Comparison of ENCODE assay signal across 23 cellular contexts in the genomic region with DNA sequence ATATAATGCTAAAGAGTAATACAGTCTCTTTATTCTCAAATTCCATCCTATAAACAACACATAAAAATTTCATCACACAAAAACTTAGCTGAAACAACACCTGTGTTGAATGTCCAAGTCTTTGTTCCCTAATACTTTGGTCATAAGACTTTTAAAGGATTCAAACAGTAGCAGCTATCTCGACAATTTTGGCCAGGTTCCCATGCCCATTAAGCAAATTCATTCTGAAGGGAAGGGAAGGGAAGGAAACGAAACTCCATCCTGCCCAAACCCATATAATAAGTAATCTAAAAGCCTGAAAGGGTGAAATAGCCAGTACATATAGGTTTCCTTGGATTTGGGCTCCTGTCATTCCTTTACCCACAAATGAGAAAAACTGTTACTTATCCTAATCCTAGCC. TPM values are rescaled to one million over a fixed set of nuclear protein-coding genes. Genes with fewer than 3 reads are reported as not detected.
DNase-seq lines count a peak whose midpoint lies in the region; ATAC-seq and TF ChIP-seq lines count a peak whose summit lies in the region.
"Had no signal": no experiment of that assay in that cellular context is flagged by ENCODE, and none has a peak within 500 bp of the region (broad histone marks: within the 10 kb centered on the region; RNA-seq: fewer than 3 reads in every experiment).

No MANE protein-coding gene starts in this region.

- peaks cover 53% of the 10 kb centered on the region for H3K4me1 ChIP-seq in Loucy (ENCODE audit: insufficient read depth, low read length, poor library complexity, severe bottlenecking)
- peaks cover 0 to 7% of the 10 kb centered on the region in 2 donors for H3K4me1 ChIP-seq in uterus
- peaks cover 31% of the 10 kb centered on the region for H3K4me1 ChIP-seq in CD8-positive, alpha-beta memory T cell (ENCODE audit: insufficient read depth, low read length)

- H3K27me3 Mint-ChIP-seq in effector memory CD8-positive, alpha-beta T cell: no peaks in the 10 kb centered on the region
- H3K27me3 Mint-ChIP-seq in CD8-positive, alpha-beta memory T cell: no peaks in the 10 kb centered on the region
- H3K27me3 Mint-ChIP-seq: activated CD4-positive, alpha-beta T cell treated with anti-CD3 and anti-CD28 coated beads for 36 hours; naive thymus-derived CD8-positive, alpha-beta T cell had no signal

- peak overlapping the region; percentile 35 to 49 for H3K27ac Mint-ChIP-seq in effector memory CD8-positive, alpha-beta T cell
- no peak overlapping the region for H3K27ac Mint-ChIP-seq in CD8-positive, alpha-beta memory T cell
- H3K27ac Mint-ChIP-seq: activated CD4-positive, alpha-beta T cell treated with anti-CD3 and anti-CD28 coated beads for 36 hours had no signal

- DNase-seq in EH (ENCODE audit: low read depth): peak; percentile 30
- DNase-seq in effector memory CD8-positive, alpha-beta T cell: no peak
- DNase-seq in pons (ENCODE audit: low spot score): peak; percentile 44
- no peak for DNase-seq in uterus
- no peak for DNase-seq in CD8-positive, alpha-beta memory T cell
- DNase-seq: activated CD4-positive, alpha-beta T cell treated with anti-CD3 and anti-CD28 coated beads for 36 hours; activated gamma-delta T cell; C1 segment of cervical spinal cord; Karpas-422; midbrain; naive thymus-derived CD8-positive, alpha-beta T cell; NCI-H1092 treated with DMSO at 0.1 percent for 48 hours; NCI-H187 treated with DMSO at 0.1 percent for 48 hours; NCI-H524 treated with DMSO at 0.1 percent for 48 hours; retina; stimulated activated CD4-positive, alpha-beta T cell treated with anti-CD3 and anti-CD28 coated beads, Interleukin-2, amount 100 ng/mL, for 24 hours; T-helper 2 cell; transverse colon had no signal

- no peaks in the 10 kb centered on the region for H3K9me2 ChIP-seq in Loucy (replicated peaks; ENCODE audit: low read depth, low read length)

- no peaks in the 10 kb centered on the region for H3K27me3 ChIP-seq in Loucy (ENCODE audit: insufficient read depth, low read length, poor library complexity, severe bottlenecking)
- H3K27me3 ChIP-seq in uterus: no peaks in the 10 kb centered on the region
- H3K27me3 ChIP-seq in CD8-positive, alpha-beta memory T cell (ENCODE audit: insufficient read depth, low read length, poor library complexity, severe bottlenecking): no peaks in the 10 kb centered on the region
- H3K27me3 ChIP-seq: transverse colon had no signal

- TF ChIP-seq CTCF in Loucy (conservative IDR thresholded peaks at IDR 0.05; ENCODE audit: low read length) (no peak), uterus (IDR thresholded peaks at IDR 0.05) (no peak)

- H3K4me1 Mint-ChIP-seq in effector memory CD8-positive, alpha-beta T cell (ENCODE audit: low read depth in 2 of 2): peaks cover 27 to 41% of the 10 kb centered on the region in 2 donors
- peaks cover 49 to 59% (median 50%) of the 10 kb centered on the region in 3 donors for H3K4me1 Mint-ChIP-seq in CD8-positive, alpha-beta memory T cell

- H3K9ac ChIP-seq in Loucy (ENCODE audit: low read depth, low read length, poor library complexity, severe bottlenecking): no peak overlapping the region

- intact Hi-C loops in uterus (cut with DNase I; ENCODE audit: low total_unique reads): no loop called here

- H3K27ac ChIP-seq in uterus: no peak overlapping the region
- no peak overlapping the region for H3K27ac ChIP-seq in CD8-positive, alpha-beta memory T cell (ENCODE audit: low read depth, low read length)
- H3K27ac ChIP-seq: epithelial cell of prostate, transverse colon had no signal

- peak overlapping the region; percentile 98 for H3K4me2 ChIP-seq in Loucy (ENCODE audit: low read depth, low read length, poor library complexity, severe bottlenecking)

- H3K79me2 ChIP-seq in Loucy (ENCODE audit: insufficient read depth, low read length): peaks cover 75% of the 10 kb centered on the region

- peaks cover 89% of the 10 kb centered on the region for H3K36me3 Mint-ChIP-seq in effector memory CD8-positive, alpha-beta T cell (ENCODE audit: insufficient read depth)
- H3K36me3 Mint-ChIP-seq in CD8-positive, alpha-beta memory T cell: peaks cover 19 to 68% (median 27%) of the 10 kb centered on the region in 3 donors

- peaks cover 70% of the 10 kb centered on the region for H3K36me3 ChIP-seq in Loucy (ENCODE audit: insufficient read depth, low read length)
- no peaks in the 10 kb centered on the region for H3K36me3 ChIP-seq in uterus
- H3K36me3 ChIP-seq in CD8-positive, alpha-beta memory T cell (ENCODE audit: insufficient read depth, low read length): peaks cover 52% of the 10 kb centered on the region

- no peak overlapping the region for H2AFZ ChIP-seq in Loucy (ENCODE audit: low read length)

- H3K4me3 Mint-ChIP-seq in effector memory CD8-positive, alpha-beta T cell: no peak overlapping the region
- no peak overlapping the region for H3K4me3 Mint-ChIP-seq in CD8-positive, alpha-beta memory T cell
- H3K4me3 Mint-ChIP-seq: activated CD4-positive, alpha-beta T cell treated with anti-CD3 and anti-CD28 coated beads for 36 hours; naive thymus-derived CD8-positive, alpha-beta T cell had no signal

- no peak for ATAC-seq in effector memory CD8-positive, alpha-beta T cell (replicated peaks)
- no peak for ATAC-seq in HG02763 (IDR thresholded peaks at IDR 0.05; ENCODE audit: unreplicated experiment)
- ATAC-seq: activated CD4-positive, alpha-beta T cell treated with anti-CD3 and anti-CD28 coated beads for 36 hours; GM12878; naive thymus-derived CD8-positive, alpha-beta T cell; SK-N-SH treated with all-trans-retinoic acid at 6 μM for 48 hours had no signal

- CTCF ChIA-PET in CD8-positive, alpha-beta memory T cell (lab: Charles Lee): interaction anchor here (1.3 kb wide), 1 partner anchor 286 kb away, joined by 4 read pairs; no protein-coding TSS in a partner anchor

- peaks cover 78% of the 10 kb centered on the region for H4K20me1 ChIP-seq in Loucy (ENCODE audit: insufficient read depth, low read length, poor library complexity, severe bottlenecking)

- TF ChIP-seq POLR2A in uterus (IDR thresholded peaks at IDR 0.05): no peak

- no peaks in the 10 kb centered on the region for H3K9me3 Mint-ChIP-seq in effector memory CD8-positive, alpha-beta T cell
- no peaks in the 10 kb centered on the region for H3K9me3 Mint-ChIP-seq in CD8-positive, alpha-beta memory T cell
- H3K9me3 Mint-ChIP-seq: naive thymus-derived CD8-positive, alpha-beta T cell had no signal

- POLR2A ChIA-PET in CD8-positive, alpha-beta memory T cell (lab: Charles Lee): no interaction called here

- H3F3A ChIP-seq in Loucy (ENCODE audit: low read depth): no peaks in the 10 kb centered on the region

- no peaks in the 10 kb centered on the region for H3K9me3 ChIP-seq in Loucy (ENCODE audit: insufficient read depth, low read depth, low read length)
- H3K9me3 ChIP-seq in uterus: no peaks in the 10 kb centered on the region
- no peaks in the 10 kb centered on the region for H3K9me3 ChIP-seq in CD8-positive, alpha-beta memory T cell (ENCODE audit: low read length)
- H3K9me3 ChIP-seq: transverse colon had no signal

- H3K4me3 ChIP-seq in Loucy (ENCODE audit: low read length, poor library complexity, severe bottlenecking): peak overlapping the region; percentile 40
- H3K4me3 ChIP-seq in uterus: no peak overlapping the region
- no peak overlapping the region for H3K4me3 ChIP-seq in CD8-positive, alpha-beta memory T cell (ENCODE audit: low read length)
- H3K4me3 ChIP-seq: GM12878, transverse colon had no signal

RNA-seq across cellular contexts. Expression of a gene that starts 7.5 kb away (rescaled TPM):
- 100 to 1,000 TPM in 1 of 4 donors, 10 to 100 TPM in 3; 28.8 to 113 (median 39.4) TPM for total RNA-seq in uterus
- total RNA-seq in CD8-positive, alpha-beta memory T cell: 100 to 1,000 TPM; 205 to 208 TPM
- polyA plus RNA-seq in CD8-positive, alpha-beta memory T cell: 51.7 TPM

Comparison
In these comparisons a context has a peak if more than half of its experiments do, and no peak if none do; other contexts are left out.
1. DNase-seq: peak in EH (single experiment) and pons (single experiment); none in effector memory CD8-positive, alpha-beta T cell (0 of 3), uterus (0 of 2) and CD8-positive, alpha-beta memory T cell (0 of 5).
2. H3K27ac Mint-ChIP-seq: peak in effector memory CD8-positive, alpha-beta T cell (2 of 2); none in CD8-positive, alpha-beta memory T cell (0 of 8).